12 cellular contexts compared by ENCODE assay signal in the genomic region with DNA sequence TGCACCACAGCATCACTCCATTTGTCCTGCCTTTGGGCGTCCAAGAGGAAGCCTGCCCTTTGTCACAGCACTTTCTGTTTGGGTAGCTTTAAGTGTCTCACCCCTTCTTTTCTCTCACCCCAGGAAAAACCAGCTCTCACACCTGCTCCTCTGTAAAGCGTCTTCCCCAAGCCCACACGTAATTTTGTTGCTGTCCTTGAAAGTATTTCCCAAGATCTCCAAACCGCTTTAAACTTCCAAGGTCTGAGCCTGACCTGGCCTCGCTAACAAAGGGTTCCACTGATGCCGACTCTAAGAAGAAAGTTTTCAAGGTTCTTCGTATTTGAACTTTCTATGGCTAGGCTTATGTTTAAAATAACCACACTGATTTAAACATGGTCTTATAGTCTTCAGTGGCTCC. TPM values are rescaled to one million over a fixed set of nuclear protein-coding genes. Genes with fewer than 3 reads are reported as not detected.
DNase-seq lines count a peak whose midpoint lies in the region; ATAC-seq, FAIRE-seq and TF ChIP-seq lines count a peak whose summit lies in the region.
"Had no signal": no experiment of that assay in that cellular context is flagged by ENCODE, and none has a peak within 500 bp of the region (broad histone marks: within the 10 kb centered on the region; RNA-seq: fewer than 3 reads in every experiment).

No MANE protein-coding gene starts in this region.

- H2BK20ac ChIP-seq in IMR-90 (ENCODE audit: low read depth, low read length): no peak overlapping the region

- no peak overlapping the region for H2BK5ac ChIP-seq in IMR-90 (ENCODE audit: low read depth, low read length, poor library complexity, severe bottlenecking)

- H3K36me3 ChIP-seq in IMR-90 (ENCODE audit: control insufficient read depth, insufficient read depth, low read length) (peaks cover 2% of the 10 kb centered on the region; the same call in 1 of the 2 replicates), HepG2 (replicated peaks in 1 of 2; ENCODE audit: control insufficient read depth in 1 of 2, insufficient read depth in 2 of 2, low read length in 2 of 2) (no peaks in the 10 kb centered on the region), stomach (peaks cover 0 to 11% (median 3%) of the 10 kb centered on the region in 4 donors), H7 (replicated peaks; ENCODE audit: control insufficient read depth, insufficient read depth, low read length) (no peaks in the 10 kb centered on the region)

- H3K9me3 ChIP-seq in IMR-90 (ENCODE audit: control insufficient read depth, insufficient read depth, low read length): no peaks in the 10 kb centered on the region
- no peaks in the 10 kb centered on the region for H3K9me3 ChIP-seq in HepG2 (ENCODE audit: low read length)
- no peaks in the 10 kb centered on the region for H3K9me3 ChIP-seq in stomach

- no peak for FAIRE-seq in HepG2 (lab: Jason Lieb, UNC)

- no peak overlapping the region for H3K18ac ChIP-seq in IMR-90 (ENCODE audit: low read depth, low read length)

- H4K91ac ChIP-seq in IMR-90 (ENCODE audit: insufficient read depth, low read depth, low read length): peak overlapping the region; percentile 49

- H3K27ac Mint-ChIP-seq in activated naive CD4-positive, alpha-beta T cell treated with anti-CD3 and anti-CD28 coated beads, Interleukin-2, amount 50 U/mL, for 72 hours: peak overlapping the region; percentile 41 to 78

- no peak for ATAC-seq in IMR-90 (ENCODE audit: low read depth)
- no peak for ATAC-seq in activated naive CD4-positive, alpha-beta T cell treated with anti-CD3 and anti-CD28 coated beads, Interleukin-2, amount 50 U/mL, for 72 hours
- ATAC-seq in HepG2: no peak

- peak overlapping the region; percentile 1 for H4K5ac ChIP-seq in IMR-90 (ENCODE audit: low read depth, low read length)

- 100% methylated on average over 3 of the region's 7 CpGs; no CpG with 5 or more reads in 1 of the 2 experiments for WGBS in IMR-90 (ENCODE audit: extremely low coverage in 2 of 2, insufficient read length in 1 of 2), 2 experiments
- WGBS in HepG2 (ENCODE audit: low lambda C conversion rate): 62% methylated on average over 7 of the region's 7 CpGs
- WGBS in stomach, 5 donors: 71 to 82% (median 80%) methylated on average over 7 of the region's 7 CpGs

- H3K27me3 ChIP-seq in IMR-90 (ENCODE audit: control insufficient read depth, insufficient read depth, low read length): no peaks in the 10 kb centered on the region
- no peaks in the 10 kb centered on the region for H3K27me3 ChIP-seq in HepG2 (ENCODE audit: control insufficient read depth in 1 of 2, insufficient read depth in 2 of 2, low read length in 2 of 2)
- H3K27me3 ChIP-seq in stomach: no peaks in the 10 kb centered on the region
- no peaks in the 10 kb centered on the region; the same call in 1 of the 2 replicates for H3K27me3 ChIP-seq in H7 (ENCODE audit: control insufficient read depth, insufficient read depth, low read length)

- no peak overlapping the region for H2BK15ac ChIP-seq in IMR-90 (ENCODE audit: low read depth, low read length)

- H3K4me3 ChIP-seq in IMR-90 (ENCODE audit: insufficient read depth, low read depth, low read length) (no peak overlapping the region), HepG2 (replicated peaks in 1 of 3; ENCODE audit: insufficient read depth in 1 of 3, low read depth in 2 of 3, low read length in 3 of 3) (no peak overlapping the region; a peak in 1 of 6 replicates), stomach (peak overlapping the region in 1 of 4 donors; percentile 8), H7 (ENCODE audit: insufficient read depth, low read depth, low read length) (no peak overlapping the region)

- H4K20me1 ChIP-seq in IMR-90 (ENCODE audit: insufficient read depth, low read length) (no peaks in the 10 kb centered on the region), HepG2 (ENCODE audit: insufficient read depth, low read length) (no peaks in the 10 kb centered on the region)

- H3K79me1 ChIP-seq in IMR-90 (ENCODE audit: low read depth in 1 of 2, low read length in 2 of 2): peaks cover 24 to 85% of the 10 kb centered on the region in 2 experiments

- no peak overlapping the region; a peak in 1 of 4 replicates for H4K8ac ChIP-seq in IMR-90 (ENCODE audit: low read depth in 2 of 2, low read length in 2 of 2)

- CTCF ChIA-PET in IMR-90 (lab: Yijun Ruan, JAX): interaction anchor here (1.1 kb wide), 1 partner anchor 10 kb away, joined by 3 read pairs; no protein-coding TSS in a partner anchor
- CTCF ChIA-PET in HepG2 (lab: Yijun Ruan, JAX; ENCODE audit: low intra/inter-chr PET ratio, low total read pairs): no interaction called here

- H3K4me2 ChIP-seq in IMR-90 (ENCODE audit: low read depth, low read length) (no peak overlapping the region), HepG2 (ENCODE audit: low read depth, low read length) (peak overlapping the region; percentile 25)

- no TSS peak for BruUV-seq in IMR-90 (replicated peaks; lab: Mats Ljungman, UMichigan)
- no TSS peak for BruUV-seq in HepG2 (replicated peaks; lab: Mats Ljungman, UMichigan)

- no peak overlapping the region for H3K56ac ChIP-seq in IMR-90 (ENCODE audit: extremely low read depth, insufficient read depth, low read length)

- no peak for TF ChIP-seq POLR2A in IMR-90 (IDR thresholded peaks at IDR 0.05; ENCODE audit: low read depth, low read length)
- TF ChIP-seq POLR2A in HepG2 (IDR thresholded peaks at IDR 0.05; ENCODE audit: insufficient read depth in 1 of 2, low read depth in 2 of 2, low read length in 2 of 2): no peak
- no peak for TF ChIP-seq POLR2A in stomach (IDR thresholded peaks at IDR 0.05)

- peaks cover 12% of the 10 kb centered on the region for H3K9me1 ChIP-seq in IMR-90 (ENCODE audit: insufficient read depth, low read length)

- H3K4ac ChIP-seq in IMR-90 (ENCODE audit: low read depth, low read length): peak overlapping the region; percentile 25; the same call in 1 of the 2 replicates

- H2AFZ ChIP-seq in IMR-90 (replicated peaks; ENCODE audit: low read length, poor library complexity) (no peak overlapping the region), HepG2 (ENCODE audit: low read length) (no peak overlapping the region)
- H2AFZ ChIP-seq: parathyroid adenoma had no signal

- no peak overlapping the region for H2BK120ac ChIP-seq in IMR-90 (ENCODE audit: low read depth, low read length)

- no peak overlapping the region for H3K27ac ChIP-seq in IMR-90 (ENCODE audit: insufficient read depth, low read length)
- H3K27ac ChIP-seq in HepG2 (ENCODE audit: extremely low read length, insufficient read depth, low read length): peak overlapping the region; percentile 16
- peak overlapping the region; percentile 26 to 95 (median 93) for H3K27ac ChIP-seq in stomach
- H3K27ac ChIP-seq: parathyroid adenoma had no signal

- peaks cover 12 to 18% of the 10 kb centered on the region in 2 donors for H3K36me3 Mint-ChIP-seq in activated naive CD4-positive, alpha-beta T cell treated with anti-CD3 and anti-CD28 coated beads, Interleukin-2, amount 50 U/mL, for 72 hours

- POLR2A ChIA-PET in IMR-90 (lab: Charles Lee; ENCODE audit: unreplicated experiment) (no interaction called here), HepG2 (lab: Yijun Ruan, JAX) (interaction anchor here (0.6 to 1.3 kb wide), 3 partner anchors 19 to 40 kb away, joined by 3 to 4 read pairs (median 3); no protein-coding TSS in a partner anchor)

- in situ Hi-C loops in IMR-90 (cut with MboI; ENCODE audit: low sequenced_read_pairs) (no loop called here), HepG2 (cut with HindIII; ENCODE audit: extremely low pct_ligation_motif_present, low pct_unique_long_range_greater_than_20kb) (no loop called here)

- peaks cover 18% of the 10 kb centered on the region for H3K4me1 ChIP-seq in IMR-90 (ENCODE audit: control insufficient read depth, insufficient read depth, low read length)
- peaks cover 77% of the 10 kb centered on the region for H3K4me1 ChIP-seq in HepG2 (ENCODE audit: insufficient read depth, low read length)
- H3K4me1 ChIP-seq in stomach: peaks cover 58 to 96% (median 80%) of the 10 kb centered on the region in 4 donors
- H3K4me1 ChIP-seq: parathyroid adenoma had no signal

- peak overlapping the region; percentile 44; the same call in 1 of the 2 replicates for H3K14ac ChIP-seq in IMR-90 (replicated peaks; ENCODE audit: low read depth, low read length)

- TF ChIP-seq RAD21 in IMR-90 (IDR thresholded peaks at IDR 0.05; ENCODE audit: low read length) (no peak), HepG2 (CRISPR knock-in tag; IDR thresholded peaks at IDR 0.05) (no peak)

- H3K9ac ChIP-seq in IMR-90 (ENCODE audit: low read depth, low read length): no peak overlapping the region
- no peak overlapping the region for H3K9ac ChIP-seq in HepG2 (ENCODE audit: insufficient read depth, low read depth, low read length)
- H3K9ac ChIP-seq: parathyroid adenoma had no signal

- H3K9me3 Mint-ChIP-seq in activated naive CD4-positive, alpha-beta T cell treated with anti-CD3 and anti-CD28 coated beads, Interleukin-2, amount 50 U/mL, for 72 hours: no peaks in the 10 kb centered on the region

- TF ChIP-seq CTCF in IMR-90 (conservative IDR thresholded peaks at IDR 0.05; ENCODE audit: low read depth, low read length) (no peak), HepG2 (CRISPR knock-in tag; IDR thresholded peaks at IDR 0.05) (no peak), stomach (IDR thresholded peaks at IDR 0.05) (no peak)

- TF ChIP-seq EP300 in HepG2 (IDR thresholded peaks at IDR 0.05; ENCODE audit: low read depth in 2 of 2, low read length in 2 of 2) (no peak), HepG2 (CRISPR knock-in tag; IDR thresholded peaks at IDR 0.05; ENCODE audit: borderline replicate concordance) (no peak), stomach (IDR thresholded peaks at IDR 0.05) (no peak)

- DNase-seq in IMR-90: no peak
- no peak for DNase-seq in activated naive CD4-positive, alpha-beta T cell treated with anti-CD3 and anti-CD28 coated beads, Interleukin-2, amount 50 U/mL, for 72 hours (ENCODE audit: low spot score in 2 of 2)
- DNase-seq in HepG2 (ENCODE audit: low spot score): no peak
- DNase-seq in stomach: no peak
- no peak for DNase-seq in inferior parietal cortex (ENCODE audit: extremely low spot score)
- no peak for DNase-seq in glomerular visceral epithelial cell (ENCODE audit: extremely low spot score)
- DNase-seq in H7: no peak
- DNase-seq: foreskin fibroblast; NCI-H510A; SHP77; stimulated activated naive CD4-positive, alpha-beta T cell had no signal

- H2AK5ac ChIP-seq in IMR-90 (ENCODE audit: low read depth, low read length): 0 out of 2 replicates have a peak overlapping the region, but pooled peaks have one; percentile 67

- H3K79me2 ChIP-seq in HepG2 (ENCODE audit: insufficient read depth, low read length): peaks cover 48% of the 10 kb centered on the region

- no peak overlapping the region for H2AK9ac ChIP-seq in IMR-90 (replicated peaks; ENCODE audit: low read depth, low read length, poor library complexity)

- intact Hi-C loops in IMR-90 (cut with micrococcal nuclease): no loop called here
- intact Hi-C loops in HepG2 (cut with micrococcal nuclease; ENCODE audit: unreplicated experiment): no loop called here
- intact Hi-C loops in stomach (cut with DNase I; ENCODE audit: low total_unique reads): no loop called here

- 0 out of 2 replicates have a peak overlapping the region, but pooled peaks have one; percentile 23 for H3K23ac ChIP-seq in IMR-90 (ENCODE audit: low read depth, low read length)

- dilution Hi-C loops in IMR-90 (cut with HindIII; ENCODE audit: low sequenced_read_pairs, unreplicated experiment): no loop called here

RNA-seq across cellular contexts. Expression of a gene that starts 5.3 kb away (rescaled TPM):
- total RNA-seq in IMR-90 (2012; rRNA removed) (56.9 and 62.9 TPM in 2 replicates), HepG2 (2016; rRNA removed; fragmentation: Illumina TruSeq; extraction: Trizol) (12.2 and 22.4 TPM in 2 replicates), stomach (100 to 1,000 TPM in 4 of 5 donors, 10 to 100 TPM in 1; 16.5 to 192 (median 148) TPM)
- polyA plus RNA-seq in IMR-90 (2012; rRNA removed) (29.4 and 31.2 TPM in 2 replicates), HepG2 (2011; rRNA removed) (14.8 and 16.9 TPM in 2 replicates), stomach (10 to 100 TPM in 1 of 3 donors, 1 to 10 TPM in 2; 5.1 to 16.9 (median 8.9) TPM)
- polyA plus RNA-seq in IMR-90 (2012; cell fraction: cytosol; rRNA removed): 5.6 and 10.7 TPM in 2 replicates
- 13.8 and 16.1 TPM in 2 replicates for polyA plus RNA-seq in IMR-90 (2012; cell fraction: nucleus; rRNA removed; ENCODE audit: low replicate concordance)
- 10 to 100 TPM; 44.9 to 52.3 TPM for total RNA-seq in activated naive CD4-positive, alpha-beta T cell treated with anti-CD3 and anti-CD28 coated beads, Interleukin-2, amount 50 U/mL, for 72 hours
- 15.9 and 19.0 TPM in 2 replicates for total RNA-seq in HepG2 (2016; cell fraction: cytosol; rRNA removed; fragmentation: Illumina TruSeq; extraction: Trizol; ENCODE audit: low read depth)
- 10.3 and 18.8 TPM in 2 replicates for total RNA-seq in HepG2 (2016; cell fraction: insoluble cytoplasmic fraction; rRNA removed; fragmentation: Illumina TruSeq; extraction: Trizol)
- total RNA-seq in HepG2 (2016; cell fraction: membrane; rRNA removed; fragmentation: Illumina TruSeq; extraction: Trizol): 6.0 and 7.4 TPM in 2 replicates
- total RNA-seq in HepG2 (2016; cell fraction: nucleus; rRNA removed; fragmentation: Illumina TruSeq; extraction: Trizol): 23.2 and 26.5 TPM in 2 replicates
- 11.8 and 13.6 TPM in 2 replicates for polyA plus RNA-seq in HepG2 (2011; cell fraction: cytosol; rRNA removed)
- 11.3 and 12.7 TPM in 2 replicates for polyA plus RNA-seq in HepG2 (2011; cell fraction: nucleus; rRNA removed)
- polyA plus RNA-seq in HepG2 (2012): 11.9 and 13.1 TPM in 2 replicates
- polyA plus RNA-seq in HepG2 (2016; cell fraction: cytosol; fragmentation: Illumina TruSeq; extraction: Trizol; ENCODE audit: low read depth): 0.63 and 1.1 TPM in 2 replicates
- 5.3 and 6.4 TPM in 2 replicates for polyA plus RNA-seq in HepG2 (2016; cell fraction: insoluble cytoplasmic fraction; fragmentation: Illumina TruSeq; extraction: Trizol; ENCODE audit: low read depth)
- polyA plus RNA-seq in HepG2 (2016; cell fraction: membrane; fragmentation: Illumina TruSeq; extraction: Trizol; ENCODE audit: low read depth): 0.93 and 1.0 TPM in 2 replicates
- 12.2 and 14.4 TPM in 2 replicates for polyA plus RNA-seq in HepG2 (2016; cell fraction: nucleus; fragmentation: Illumina TruSeq; extraction: Trizol; ENCODE audit: insufficient read depth, low read depth)
- polyA minus RNA-seq in HepG2 (2011; rRNA and poly(A)+ RNA removed; ENCODE audit: low replicate concordance): 91.3 and 104 TPM in 2 replicates
- 14.3 and 22.4 TPM in 2 replicates for polyA minus RNA-seq in HepG2 (2011; cell fraction: cytosol; rRNA and poly(A)+ RNA removed)
- 20.5 and 26.2 TPM in 2 replicates for polyA minus RNA-seq in HepG2 (2011; cell fraction: nucleus; rRNA and poly(A)+ RNA removed)
- total RNA-seq in H7 (2014; rRNA removed; shearing (Covaris generic)): 11.5 and 14.9 TPM in 2 replicates
